Comparison of ENCODE assay signal across 9 cellular contexts in the genomic region with DNA sequence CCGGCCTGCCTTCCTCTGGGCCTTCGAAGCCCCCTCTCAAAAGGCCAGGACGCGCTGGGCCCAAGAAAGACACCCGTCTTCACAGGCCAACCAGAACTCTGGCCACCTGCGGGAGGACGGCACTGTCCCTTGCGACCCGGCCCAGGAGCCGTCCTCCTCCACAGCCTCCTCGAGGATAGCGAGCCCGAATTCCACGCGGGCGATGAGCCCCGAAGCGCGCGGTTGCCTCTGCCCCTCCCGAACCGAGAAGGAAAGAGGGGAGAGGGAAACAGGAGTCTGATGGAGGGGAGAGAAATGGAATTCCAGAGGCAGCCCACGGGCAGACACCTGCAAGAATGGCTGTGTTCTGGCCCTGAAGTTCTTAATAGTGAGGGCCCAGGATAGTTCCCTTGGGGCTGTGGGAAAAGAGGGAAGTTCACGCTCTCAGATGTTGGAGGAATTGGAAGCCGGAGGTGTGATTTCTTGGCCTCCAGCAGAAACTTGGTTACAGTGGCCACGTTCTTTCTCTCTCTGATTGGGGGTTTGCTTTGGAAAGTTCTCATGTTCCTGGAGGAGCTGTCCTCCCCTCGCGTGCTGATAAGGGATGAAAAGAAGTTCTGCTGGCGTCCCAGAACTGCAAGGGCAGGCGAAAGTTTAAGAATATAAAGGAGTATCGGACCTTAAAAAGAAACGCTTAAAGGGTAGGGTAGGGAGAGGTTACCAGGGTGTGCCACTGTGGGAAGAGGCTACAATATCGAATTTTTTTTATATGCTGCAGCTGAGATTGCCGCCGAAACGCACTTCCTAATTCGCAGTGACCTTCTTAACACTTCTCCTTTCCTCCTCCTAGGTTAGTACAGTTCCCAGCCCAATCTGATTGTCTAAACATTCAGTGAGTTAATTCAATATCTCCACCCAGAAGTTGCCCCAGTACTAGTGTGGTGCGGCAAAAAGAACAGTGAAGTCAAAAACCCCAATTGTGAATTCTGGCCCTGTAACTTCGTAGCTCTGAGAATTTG. TPM values are rescaled to one million over a fixed set of nuclear protein-coding genes. Genes with fewer than 3 reads are reported as not detected.
DNase-seq lines count a peak whose midpoint lies in the region; ATAC-seq lines count a peak whose summit lies in the region.
"Had no signal": no experiment of that assay in that cellular context is flagged by ENCODE, and none has a peak within 500 bp of the region (broad histone marks: within the 10 kb centered on the region; RNA-seq: fewer than 3 reads in every experiment).

No MANE protein-coding gene starts in this region.

- peak overlapping the region; percentile 76 for H3K4me3 ChIP-seq in HUES64 (ENCODE audit: low read length)

- H3K4me1 ChIP-seq in HUES64 (ENCODE audit: insufficient read depth, low read length) = no peaks in the 10 kb centered on the region

- WGBS in HUES64 = 10% methylated on average over 39 of the region's 39 CpGs

- no peak overlapping the region for H3K9ac ChIP-seq in HUES64 (ENCODE audit: low read depth, low read length)

- ATAC-seq in GM18517 (IDR thresholded peaks at IDR 0.05; ENCODE audit: unreplicated experiment) (no peak), HG03432 (IDR thresholded peaks at IDR 0.05; ENCODE audit: unreplicated experiment) (no peak), GM19455 (IDR thresholded peaks at IDR 0.05; ENCODE audit: unreplicated experiment) (no peak)

- H3K27ac ChIP-seq in HUES64 (ENCODE audit: low read depth, low read length) = no peak overlapping the region

- peaks cover 69% of the 10 kb centered on the region for H3K27me3 ChIP-seq in HUES64 (ENCODE audit: insufficient read depth, low read length)

- H3K9me3 ChIP-seq in HUES64 (ENCODE audit: insufficient read depth, low read depth, low read length) = no peaks in the 10 kb centered on the region

- H3K36me3 ChIP-seq in HUES64 (ENCODE audit: insufficient read depth, low read length) = no peaks in the 10 kb centered on the region

- peak; percentile 44 for DNase-seq in AG08396 (ENCODE audit: low spot score)
- peak; percentile 67 for DNase-seq in ecto neural progenitor cell (ENCODE audit: low spot score)
- DNase-seq in myocyte (ENCODE audit: low read depth) = peak; percentile 26
- no peak for DNase-seq in SHP77 treated with DMSO at 0.1 percent for 48 hours (lab: John Stamatoyannopoulos, UW)
- DNase-seq: SW 1271 had no signal

RNA-seq across cellular contexts. Expression of gene SLC44A5, which starts 5.8 kb away (rescaled TPM):
- polyA plus RNA-seq in HUES64 (2013, experiment 1 of 2) = 3.4 TPM
- 4.2 TPM for polyA plus RNA-seq in HUES64 (2013, experiment 2 of 2)
- 0.10 TPM in 1 of 2 replicates, not detected in the other for total RNA-seq in myocyte
- polyA plus RNA-seq in myocyte (2012) = 0.03 TPM
